In the genomic region with DNA sequence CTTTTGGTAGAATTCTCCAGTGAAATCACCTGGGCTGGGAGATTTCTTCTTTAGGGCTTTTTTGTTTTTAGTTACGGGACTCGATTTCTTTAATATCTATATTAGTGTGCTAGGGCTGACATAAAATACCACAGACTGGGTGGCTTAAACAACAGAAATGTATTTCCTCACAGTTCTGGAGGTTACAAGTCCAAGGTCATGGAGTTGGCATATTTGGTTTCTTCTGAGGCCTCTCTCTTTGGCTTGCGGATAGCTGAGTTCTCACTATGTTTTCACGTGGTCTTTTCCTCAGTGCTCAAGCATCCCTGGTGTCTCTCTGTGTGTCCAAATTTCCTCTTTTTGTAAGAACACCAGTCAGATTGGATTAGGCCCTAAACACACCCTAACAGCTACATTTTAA, we compare ENCODE assay signal across 7 cellular contexts.
"Had no signal": no experiment of that assay in that cellular context is flagged by ENCODE, and none has a peak within 500 bp of the region (broad histone marks: within the 10 kb centered on the region; RNA-seq: fewer than 3 reads in every experiment).

No MANE protein-coding gene starts in this region.

- H3K9ac ChIP-seq: KMS-11 had no signal

- H3K4me2 ChIP-seq: KMS-11 had no signal

- ATAC-seq: K562 had no signal

- DNase-seq: IMR-90, KBM-7, KG1 had no signal

- FAIRE-seq: HTR-8/SVneo, K562 had no signal

- H3K4me3 ChIP-seq: K562 had no signal

- H3K27ac ChIP-seq: HL-60, KMS-11 had no signal
